ENCODE assay signal across 8 cellular contexts in the genomic region with DNA sequence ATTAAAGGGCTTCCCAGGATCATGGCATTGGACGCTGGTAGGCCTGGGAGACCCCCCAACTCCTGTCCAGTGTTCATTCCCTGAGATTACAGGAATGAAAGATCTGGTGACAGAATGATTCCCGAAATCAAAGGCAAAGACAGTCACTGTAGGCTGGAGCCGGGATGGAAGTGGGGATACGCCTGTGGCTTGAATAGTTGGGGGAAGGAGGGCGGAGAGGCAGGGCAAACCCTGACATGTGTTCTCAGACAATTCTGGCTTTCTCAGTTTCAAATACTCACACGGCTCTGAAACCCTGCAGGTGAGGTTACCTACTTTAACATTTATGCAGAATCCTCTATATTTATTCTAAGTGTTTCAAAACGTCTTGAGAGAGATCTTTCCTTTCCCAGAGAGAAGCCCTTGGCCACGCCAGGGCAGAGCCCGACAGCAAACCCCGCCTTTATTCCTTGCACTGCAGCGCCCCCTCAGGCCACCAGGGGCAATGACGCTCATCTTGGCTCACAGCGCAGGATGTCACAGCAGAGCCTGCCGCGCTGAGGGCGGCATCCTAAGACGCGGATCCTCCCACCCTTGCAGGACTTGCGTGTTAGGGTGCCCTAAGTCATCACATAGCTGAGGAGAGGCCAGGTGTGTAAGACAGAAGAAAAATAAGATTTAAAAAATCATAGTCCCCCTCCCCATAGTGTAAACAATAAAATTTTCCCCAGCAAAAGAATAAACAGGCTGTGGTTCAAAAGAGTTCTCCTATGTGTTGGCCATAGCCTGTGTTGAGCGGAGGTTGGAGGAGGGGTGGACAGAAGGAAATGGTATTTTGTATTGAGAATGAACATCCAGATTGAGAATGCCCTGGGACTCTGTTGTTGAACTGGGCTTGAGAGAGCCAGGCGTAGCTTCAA.
A peak's percentile ranks its signal among the peaks of the same experiment; 100 is the strongest.
DNase-seq lines count a peak whose midpoint lies in the region; ATAC-seq lines count a peak whose summit lies in the region.

No MANE protein-coding gene starts in this region.

- H3K36me3 ChIP-seq in CD4-positive, alpha-beta memory T cell (ENCODE audit: insufficient read depth, low read length): no peaks in the 10 kb centered on the region
- H3K36me3 ChIP-seq in trophoblast cell (ENCODE audit: control insufficient read depth in 1 of 2, insufficient read depth in 2 of 2, low read length in 2 of 2): no peaks in the 10 kb centered on the region

- H3K9me3 ChIP-seq in CD4-positive, alpha-beta memory T cell (ENCODE audit: control insufficient read depth in 1 of 2, low read length in 2 of 2): no peaks in the 10 kb centered on the region
- H3K9me3 ChIP-seq in trophoblast cell (ENCODE audit: insufficient read depth, low read depth, low read length): no peaks in the 10 kb centered on the region

- CTCF ChIA-PET in CD4-positive, alpha-beta memory T cell (lab: Charles Lee; ENCODE audit: partially characterized antibody): interaction anchor here (0.7 kb wide), 1 partner anchor 557 kb away, joined by 3 read pairs; no protein-coding TSS in a partner anchor

- H3K23ac ChIP-seq in trophoblast cell (ENCODE audit: low read length): no peak overlapping the region

- no peak overlapping the region for H3K27ac Mint-ChIP-seq in CD4-positive, alpha-beta memory T cell

- H3K14ac ChIP-seq in trophoblast cell (ENCODE audit: low read length): peak overlapping the region; percentile 43

- no peak overlapping the region for H3K27ac ChIP-seq in CD4-positive, alpha-beta memory T cell (ENCODE audit: low read depth, low read length)
- H3K27ac ChIP-seq in trophoblast cell (ENCODE audit: low read depth, low read length): peak overlapping the region; percentile 39

- peaks cover 0 to 7% (median 3%) of the 10 kb centered on the region in 4 donors for H3K4me1 Mint-ChIP-seq in CD4-positive, alpha-beta memory T cell

- no peak overlapping the region for H3K9ac ChIP-seq in trophoblast cell (ENCODE audit: low read length)

- peak overlapping the region; percentile 27 for H2BK5ac ChIP-seq in trophoblast cell (ENCODE audit: low read depth, low read length, poor library complexity)

- H2AK5ac ChIP-seq in trophoblast cell (ENCODE audit: low read length): no peak overlapping the region

- peaks cover 9 to 13% of the 10 kb centered on the region in 2 donors for H3K27me3 Mint-ChIP-seq in CD4-positive, alpha-beta memory T cell

- no CpG with 5 or more reads among the region's 21 CpGs for WGBS in trophoblast cell (ENCODE audit: extremely low coverage, insufficient coverage, insufficient read length)

- H3K4ac ChIP-seq in trophoblast cell (ENCODE audit: low read depth, low read length): no peak overlapping the region

- peaks cover 3% of the 10 kb centered on the region for H3K79me1 ChIP-seq in trophoblast cell (ENCODE audit: low read length)

- H3K4me1 ChIP-seq in CD4-positive, alpha-beta memory T cell (ENCODE audit: insufficient read depth, low read length): no peaks in the 10 kb centered on the region
- H3K4me1 ChIP-seq in trophoblast cell (ENCODE audit: control insufficient read depth in 1 of 2, insufficient read depth in 2 of 2, low read length in 2 of 2): peaks cover 3 to 6% of the 10 kb centered on the region in 2 experiments

- no peaks in the 10 kb centered on the region for H3K27me3 ChIP-seq in CD4-positive, alpha-beta memory T cell (ENCODE audit: insufficient read depth, low read length)
- H3K27me3 ChIP-seq in trophoblast cell (ENCODE audit: insufficient read depth, low read length): no peaks in the 10 kb centered on the region

- H3K18ac ChIP-seq in trophoblast cell (ENCODE audit: low read length): peak overlapping the region; percentile 58

- no peaks in the 10 kb centered on the region for H3K36me3 Mint-ChIP-seq in CD4-positive, alpha-beta memory T cell

- POLR2A ChIA-PET in CD4-positive, alpha-beta memory T cell (lab: Charles Lee; ENCODE audit: partially characterized antibody): no interaction called here

- peak overlapping the region; percentile 67 for H4K8ac ChIP-seq in trophoblast cell (ENCODE audit: low read depth, low read length)

- no peak overlapping the region for H3K4me2 ChIP-seq in trophoblast cell (ENCODE audit: low read length)

- H2BK12ac ChIP-seq in trophoblast cell (ENCODE audit: low read length): peak overlapping the region; percentile 65

- H3K9me3 Mint-ChIP-seq in CD4-positive, alpha-beta memory T cell: peaks cover 0 to 4% (median under 1%) of the 10 kb centered on the region in 8 donors

- no peaks in the 10 kb centered on the region for H3K79me2 ChIP-seq in trophoblast cell (ENCODE audit: control insufficient read depth, insufficient read depth, low read length, poor library complexity)

- no peak overlapping the region for H4K12ac ChIP-seq in trophoblast cell (ENCODE audit: low read depth, low read length)

- H4K91ac ChIP-seq in trophoblast cell (ENCODE audit: low read depth, low read length): peak overlapping the region; percentile 91

- ATAC-seq in GM18909 (IDR thresholded peaks at IDR 0.05; ENCODE audit: poor library complexity, unreplicated experiment): peak; percentile 91
- peak; percentile 86 for ATAC-seq in HG03097 (IDR thresholded peaks at IDR 0.05; ENCODE audit: low FRiP score, unreplicated experiment)

- H3K4me3 ChIP-seq in CD4-positive, alpha-beta memory T cell (ENCODE audit: low read length in 2 of 2): no peak overlapping the region
- no peak overlapping the region for H3K4me3 ChIP-seq in trophoblast cell (ENCODE audit: low read depth, low read length)

- intact Hi-C loops in CD4-positive, alpha-beta memory T cell (cut with micrococcal nuclease): no loop called here

- no peak overlapping the region for H3K4me3 Mint-ChIP-seq in CD4-positive, alpha-beta memory T cell

- peak in 3 of 5 donors; percentile 13 to 15 (median 13) for DNase-seq in CD4-positive, alpha-beta memory T cell
- DNase-seq in NCI-H226 (peak; percentile 3), glomerular visceral epithelial cell (ENCODE audit: extremely low spot score) (peak; percentile 2), trophoblast cell (peak; percentile 59 to 83), GF-D8 (lab: John Stamatoyannopoulos, UW) (no peak)
- DNase-seq in activated T-cell treated with anti-CD3 and anti-CD28 coated beads, Interleukin-2, amount 50 U/mL, for 48 hours: peak; percentile 61 to 71

- peak overlapping the region; percentile 76 for H2BK120ac ChIP-seq in trophoblast cell (ENCODE audit: insufficient read depth, low read length, poor library complexity)

- H2AFZ ChIP-seq in trophoblast cell (ENCODE audit: insufficient read depth, low read length, poor library complexity): peak overlapping the region; percentile 30
